ENCODE assay signal across 1 cellular context in genomic region chr5:107604990-107605389, GRCh38.
TF ChIP-seq lines count a peak whose summit lies in the region.

No MANE protein-coding gene starts in this region.

TF ChIP-seq in HEK293, 187 proteins besides CTCF, POLR2A, EP300 and RAD21 (continued from another document):
- peak; percentile 59 for TF ChIP-seq ZNF398 (tag by site-specific recombination; IDR thresholded peaks at IDR 0.05)
- TF ChIP-seq BCL6B (tag by site-specific recombination; IDR thresholded peaks at IDR 0.05) = no peak
- TF ChIP-seq ZNF473 (tag by site-specific recombination; IDR thresholded peaks at IDR 0.05) = no peak
- no peak for TF ChIP-seq ZNF335 (tag by site-specific recombination; conservative IDR thresholded peaks at IDR 0.05)
- TF ChIP-seq FEZF1 (tag by site-specific recombination; IDR thresholded peaks at IDR 0.05) = peak; percentile 23; the same call in 1 of the 2 replicates
- no peak for TF ChIP-seq ZNF792 (tag by site-specific recombination; IDR thresholded peaks at IDR 0.05)
